17 cellular contexts compared by ENCODE assay signal in the genomic region with DNA sequence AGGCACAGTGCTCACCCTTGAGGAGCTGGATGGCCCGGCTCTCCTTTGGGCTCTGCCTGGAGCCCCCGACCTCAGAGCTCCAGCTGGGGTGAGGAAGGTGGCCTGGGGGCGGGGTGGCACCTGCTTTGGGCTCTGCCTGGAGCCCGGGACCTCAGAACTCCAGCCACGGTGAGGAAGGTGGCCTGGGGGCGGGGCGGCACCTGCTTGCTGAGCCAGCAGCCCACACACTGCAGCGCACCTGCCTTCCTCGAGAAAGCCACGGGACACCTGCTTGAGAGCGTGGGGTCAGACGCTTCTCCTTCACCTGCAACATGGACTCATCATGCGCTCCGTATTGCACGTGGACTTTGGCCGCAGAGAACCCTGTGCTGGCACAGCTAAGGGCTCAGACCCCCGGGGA. TPM values are rescaled to one million over a fixed set of nuclear protein-coding genes. Genes with fewer than 3 reads are reported as not detected.
A peak's percentile ranks its signal among the peaks of the same experiment; 100 is the strongest.
DNase-seq lines count a peak whose midpoint lies in the region; ATAC-seq and TF ChIP-seq lines count a peak whose summit lies in the region.
"Had no signal": no experiment of that assay in that cellular context is flagged by ENCODE, and none has a peak within 500 bp of the region (broad histone marks: within the 10 kb centered on the region; RNA-seq: fewer than 3 reads in every experiment).

No MANE protein-coding gene starts in this region.

- POLR2A ChIA-PET in naive thymus-derived CD4-positive, alpha-beta T cell (lab: Charles Lee) = no interaction called here

- H3K4me3 Mint-ChIP-seq in naive thymus-derived CD4-positive, alpha-beta T cell = no peak overlapping the region
- no peak overlapping the region for H3K4me3 Mint-ChIP-seq in stimulated activated effector memory CD8-positive, alpha-beta T cell treated with anti-CD3 and anti-CD28 coated beads, Interleukin-12 subunit alpha, Interleukin-12 subunit beta, amount 100 ng/mL, for 72 hours
- no peak overlapping the region for H3K4me3 Mint-ChIP-seq in activated T-helper 2 cell treated with anti-CD3 and anti-CD28 coated beads, Interferon-gamma antibody, Interleukin-2, Interleukin-4, amounts not matched to agents 10 μg/mL and 5 μg/mL and 100 μg/mL, durations not matched to agents 14 hours and 24 hours and 36 hours (ENCODE audit: low read depth)
- H3K4me3 Mint-ChIP-seq: CD4-positive, alpha-beta T cell had no signal

- ATAC-seq in DND-41 (ENCODE audit: insufficient read depth, low read depth) = no peak
- peak; percentile 19 for ATAC-seq in naive thymus-derived CD4-positive, alpha-beta T cell
- ATAC-seq in stimulated activated effector memory CD8-positive, alpha-beta T cell treated with anti-CD3 and anti-CD28 coated beads, Interleukin-12 subunit alpha, Interleukin-12 subunit beta, amount 100 ng/mL, for 72 hours = peak; percentile 25
- no peak for ATAC-seq in right cardiac atrium

- H3K9me3 ChIP-seq in DND-41 (ENCODE audit: insufficient read depth, low read length, severe bottlenecking) (no peaks in the 10 kb centered on the region), MM.1S (replicated peaks; ENCODE audit: insufficient read depth, low read length) (no peaks in the 10 kb centered on the region), right cardiac atrium (ENCODE audit: control insufficient read depth, low read length) (peaks cover 3% of the 10 kb centered on the region)
- H3K9me3 ChIP-seq in naive thymus-derived CD4-positive, alpha-beta T cell (ENCODE audit: control insufficient read depth in 2 of 3, low read length in 3 of 3) = no peaks in the 10 kb centered on the region
- H3K9me3 ChIP-seq: Caco-2 had no signal

- no peak overlapping the region for H3K27ac Mint-ChIP-seq in naive thymus-derived CD4-positive, alpha-beta T cell
- H3K27ac Mint-ChIP-seq in stimulated activated effector memory CD8-positive, alpha-beta T cell treated with anti-CD3 and anti-CD28 coated beads, Interleukin-12 subunit alpha, Interleukin-12 subunit beta, amount 100 ng/mL, for 72 hours = no peak overlapping the region
- H3K27ac Mint-ChIP-seq in activated T-helper 2 cell treated with anti-CD3 and anti-CD28 coated beads, Interferon-gamma antibody, Interleukin-2, Interleukin-4, amounts not matched to agents 10 μg/mL and 5 μg/mL and 100 μg/mL, durations not matched to agents 14 hours and 24 hours and 36 hours = no peak overlapping the region
- H3K27ac Mint-ChIP-seq: CD4-positive, alpha-beta T cell had no signal

- H3K9me3 Mint-ChIP-seq in naive thymus-derived CD4-positive, alpha-beta T cell = peaks cover 0 to 11% (median 2%) of the 10 kb centered on the region in 11 donors
- H3K9me3 Mint-ChIP-seq in stimulated activated effector memory CD8-positive, alpha-beta T cell treated with anti-CD3 and anti-CD28 coated beads, Interleukin-12 subunit alpha, Interleukin-12 subunit beta, amount 100 ng/mL, for 72 hours = peaks cover 17% of the 10 kb centered on the region
- peaks cover 11% of the 10 kb centered on the region for H3K9me3 Mint-ChIP-seq in activated T-helper 2 cell treated with anti-CD3 and anti-CD28 coated beads, Interferon-gamma antibody, Interleukin-2, Interleukin-4, amounts not matched to agents 10 μg/mL and 5 μg/mL and 100 μg/mL, durations not matched to agents 14 hours and 24 hours and 36 hours
- H3K9me3 Mint-ChIP-seq: CD4-positive, alpha-beta T cell had no signal

- no peaks in the 10 kb centered on the region for H3K9me2 ChIP-seq in MM.1S (replicated peaks; ENCODE audit: insufficient read depth, low read length)

- H4K20me1 ChIP-seq in DND-41 (ENCODE audit: insufficient read depth, low read length) (no peaks in the 10 kb centered on the region), MM.1S (ENCODE audit: insufficient read depth, low read length) (no peaks in the 10 kb centered on the region)

- H3K36me3 Mint-ChIP-seq in naive thymus-derived CD4-positive, alpha-beta T cell = no peaks in the 10 kb centered on the region
- no peaks in the 10 kb centered on the region for H3K36me3 Mint-ChIP-seq in stimulated activated effector memory CD8-positive, alpha-beta T cell treated with anti-CD3 and anti-CD28 coated beads, Interleukin-12 subunit alpha, Interleukin-12 subunit beta, amount 100 ng/mL, for 72 hours
- H3K36me3 Mint-ChIP-seq in activated T-helper 2 cell treated with anti-CD3 and anti-CD28 coated beads, Interferon-gamma antibody, Interleukin-2, Interleukin-4, amounts not matched to agents 10 μg/mL and 5 μg/mL and 100 μg/mL, durations not matched to agents 14 hours and 24 hours and 36 hours (ENCODE audit: low read depth) = no peaks in the 10 kb centered on the region

- no peak overlapping the region for H3K9ac ChIP-seq in DND-41 (ENCODE audit: low read depth, low read length)
- no peak overlapping the region for H3K9ac ChIP-seq in MM.1S (ENCODE audit: low read length)
- H3K9ac ChIP-seq: GM23248 had no signal

- H3K4me1 ChIP-seq in DND-41 (ENCODE audit: insufficient read depth, low read length) (no peaks in the 10 kb centered on the region), MM.1S (ENCODE audit: low read length) (no peaks in the 10 kb centered on the region), right cardiac atrium (ENCODE audit: control insufficient read depth, insufficient read depth, low read length) (no peaks in the 10 kb centered on the region)
- no peaks in the 10 kb centered on the region for H3K4me1 ChIP-seq in naive thymus-derived CD4-positive, alpha-beta T cell (ENCODE audit: control insufficient read depth in 2 of 2, insufficient read depth in 2 of 2, low read length in 2 of 2)
- H3K4me1 ChIP-seq: Caco-2 had no signal

- TF ChIP-seq CTCF in DND-41 (IDR thresholded peaks at IDR 0.05; ENCODE audit: borderline replicate concordance, extremely low read depth, low read length, poor library complexity, severe bottlenecking) (no peak), MM.1S (IDR thresholded peaks at IDR 0.05; ENCODE audit: low read length) (no peak)

- H3F3A ChIP-seq in MM.1S (ENCODE audit: insufficient read depth, low read length) = no peaks in the 10 kb centered on the region

- H3K4me1 Mint-ChIP-seq in naive thymus-derived CD4-positive, alpha-beta T cell = no peaks in the 10 kb centered on the region
- no peaks in the 10 kb centered on the region for H3K4me1 Mint-ChIP-seq in stimulated activated effector memory CD8-positive, alpha-beta T cell treated with anti-CD3 and anti-CD28 coated beads, Interleukin-12 subunit alpha, Interleukin-12 subunit beta, amount 100 ng/mL, for 72 hours
- H3K4me1 Mint-ChIP-seq in activated T-helper 2 cell treated with anti-CD3 and anti-CD28 coated beads, Interferon-gamma antibody, Interleukin-2, Interleukin-4, amounts not matched to agents 10 μg/mL and 5 μg/mL and 100 μg/mL, durations not matched to agents 14 hours and 24 hours and 36 hours (ENCODE audit: low read depth) = no peaks in the 10 kb centered on the region

- H3K79me2 ChIP-seq in DND-41 (ENCODE audit: insufficient read depth, low read length) (no peaks in the 10 kb centered on the region), MM.1S (ENCODE audit: low read length) (no peaks in the 10 kb centered on the region)

- DNase-seq in DND-41 = peak; percentile 7
- peak; percentile 10 for DNase-seq in MM.1S
- DNase-seq in naive thymus-derived CD4-positive, alpha-beta T cell = no peak
- no peak for DNase-seq in stimulated activated effector memory CD8-positive, alpha-beta T cell treated with anti-CD3 and anti-CD28 coated beads, Interleukin-12 subunit alpha, Interleukin-12 subunit beta, amount 100 ng/mL, for 72 hours (ENCODE audit: low spot score in 2 of 2)
- no peak for DNase-seq in activated T-helper 2 cell treated with anti-CD3 and anti-CD28 coated beads, Interferon-gamma antibody, Interleukin-2, Interleukin-4, amounts not matched to agents 10 μg/mL and 5 μg/mL and 100 μg/mL, durations not matched to agents 14 hours and 24 hours and 36 hours (ENCODE audit: low spot score)
- no peak for DNase-seq in ACHN
- DNase-seq in right cardiac atrium = no peak
- DNase-seq: AML-193; Caco-2; CD4-positive, alpha-beta T cell; GDM1; GM23248; HCEC 1CT had no signal

- H3K36me3 ChIP-seq in DND-41 (ENCODE audit: insufficient read depth, low read length) = no peaks in the 10 kb centered on the region
- H3K36me3 ChIP-seq in MM.1S (replicated peaks; ENCODE audit: insufficient read depth, low read length) = no peaks in the 10 kb centered on the region
- H3K36me3 ChIP-seq in naive thymus-derived CD4-positive, alpha-beta T cell (ENCODE audit: control insufficient read depth in 2 of 3, insufficient read depth in 3 of 3, low read length in 3 of 3) = no peaks in the 10 kb centered on the region

- in situ Hi-C loops in ACHN (cut with HindIII; ENCODE audit: low pct_ligation_motif_present, low pct_unique_long_range_greater_than_20kb, low sequenced_read_pairs) = no loop called here

- no peak overlapping the region for H3K4me3 ChIP-seq in DND-41 (ENCODE audit: low read depth in 1 of 2, low read length in 2 of 2)
- H3K4me3 ChIP-seq in MM.1S (ENCODE audit: low read length) = no peak overlapping the region
- no peak overlapping the region for H3K4me3 ChIP-seq in naive thymus-derived CD4-positive, alpha-beta T cell (ENCODE audit: low read length)
- H3K4me3 ChIP-seq in right cardiac atrium (ENCODE audit: low read length) = no peak overlapping the region
- H3K4me3 ChIP-seq: GM23248 had no signal

- intact Hi-C loops in naive thymus-derived CD4-positive, alpha-beta T cell (cut with micrococcal nuclease) = no loop called here
- intact Hi-C loops in activated T-helper 2 cell treated with anti-CD3 and anti-CD28 coated beads, Interferon-gamma antibody, Interleukin-2, Interleukin-4, amounts not matched to agents 10 μg/mL and 5 μg/mL and 100 μg/mL, durations not matched to agents 14 hours and 24 hours and 36 hours (cut with micrococcal nuclease) = no loop called here
- intact Hi-C loops in right cardiac atrium (cut with DNase I) = no loop called here

- H3K27me3 Mint-ChIP-seq in naive thymus-derived CD4-positive, alpha-beta T cell = peaks cover 0 to 22% (median 0%) of the 10 kb centered on the region in 5 donors
- H3K27me3 Mint-ChIP-seq in activated T-helper 2 cell treated with anti-CD3 and anti-CD28 coated beads, Interferon-gamma antibody, Interleukin-2, Interleukin-4, amounts not matched to agents 10 μg/mL and 5 μg/mL and 100 μg/mL, durations not matched to agents 14 hours and 24 hours and 36 hours (ENCODE audit: low read depth) = no peaks in the 10 kb centered on the region
- H3K27me3 Mint-ChIP-seq: CD4-positive, alpha-beta T cell had no signal

- H3K4me2 ChIP-seq in DND-41 (ENCODE audit: insufficient read depth, low read length) = no peak overlapping the region
- no peak overlapping the region for H3K4me2 ChIP-seq in MM.1S (ENCODE audit: low read depth, low read length)

- CTCF ChIA-PET in naive thymus-derived CD4-positive, alpha-beta T cell (lab: Charles Lee) = no interaction called here

- no peak overlapping the region for H3K27ac ChIP-seq in DND-41 (ENCODE audit: low read length)
- H3K27ac ChIP-seq in MM.1S (ENCODE audit: low read length) = no peak overlapping the region
- no peak overlapping the region for H3K27ac ChIP-seq in naive thymus-derived CD4-positive, alpha-beta T cell (ENCODE audit: low read depth, low read length)
- H3K27ac ChIP-seq in right cardiac atrium (ENCODE audit: low read length) = no peak overlapping the region
- H3K27ac ChIP-seq: C4-2B, GM23248, HL-60 had no signal

- WGBS in right cardiac atrium = 91% methylated on average over 17 of the region's 17 CpGs

- no peaks in the 10 kb centered on the region for H3K27me3 ChIP-seq in DND-41 (ENCODE audit: insufficient read depth, low read length, poor library complexity)
- H3K27me3 ChIP-seq in MM.1S (replicated peaks; ENCODE audit: insufficient read depth, low read length) = no peaks in the 10 kb centered on the region
- no peaks in the 10 kb centered on the region for H3K27me3 ChIP-seq in naive thymus-derived CD4-positive, alpha-beta T cell (ENCODE audit: control insufficient read depth in 2 of 2, insufficient read depth in 2 of 2, low read length in 2 of 2)
- no peaks in the 10 kb centered on the region for H3K27me3 ChIP-seq in right cardiac atrium (ENCODE audit: control insufficient read depth, insufficient read depth)

- H2AFZ ChIP-seq in DND-41 (ENCODE audit: low read depth, low read length) = no peak overlapping the region
- no peak overlapping the region for H2AFZ ChIP-seq in MM.1S (ENCODE audit: low read length)
- H2AFZ ChIP-seq: GM23248 had no signal

RNA-seq across cellular contexts. Expression of gene IRX2, which starts 51.8 kb away (rescaled TPM):
- total RNA-seq in naive thymus-derived CD4-positive, alpha-beta T cell = not detected
- not detected for polyA plus RNA-seq in naive thymus-derived CD4-positive, alpha-beta T cell
- not detected in 2 replicates for total RNA-seq in activated T-helper 2 cell treated with anti-CD3 and anti-CD28 coated beads, Interferon-gamma antibody, Interleukin-2, Interleukin-4, amounts not matched to agents 10 μg/mL and 5 μg/mL and 100 μg/mL, durations not matched to agents 14 hours and 24 hours and 36 hours
- 1 to 10 TPM in 1 of 4 donors, under 1 TPM in 2, not detected in 1; 0.46 to 1.4 (median 0.79) TPM for total RNA-seq in right cardiac atrium
- 0.20 TPM for polyA plus RNA-seq in right cardiac atrium
- total RNA-seq: A172; CD4-positive, alpha-beta T cell; H4 had no signal

Comparison
In these comparisons a context has a peak if more than half of its experiments do, and no peak if none do; other contexts are left out.
1. ATAC-seq: peak in naive thymus-derived CD4-positive, alpha-beta T cell (single experiment) and stimulated activated effector memory CD8-positive, alpha-beta T cell treated with anti-CD3 and anti-CD28 coated beads, Interleukin-12 subunit alpha, Interleukin-12 subunit beta, amount 100 ng/mL, for 72 hours (single experiment); none in DND-41 (single experiment) and right cardiac atrium (0 of 2).
2. DNase-seq: peak in DND-41 (single experiment) and MM.1S (single experiment); none in naive thymus-derived CD4-positive, alpha-beta T cell (0 of 9), stimulated activated effector memory CD8-positive, alpha-beta T cell treated with anti-CD3 and anti-CD28 coated beads, Interleukin-12 subunit alpha, Interleukin-12 subunit beta, amount 100 ng/mL, for 72 hours (0 of 2), activated T-helper 2 cell treated with anti-CD3 and anti-CD28 coated beads, Interferon-gamma antibody, Interleukin-2, Interleukin-4, amounts not matched to agents 10 μg/mL and 5 μg/mL and 100 μg/mL, durations not matched to agents 14 hours and 24 hours and 36 hours (single experiment), ACHN (single experiment) and right cardiac atrium (0 of 3).